Comparison of ENCODE assay signal across 19 cellular contexts in the genomic region with DNA sequence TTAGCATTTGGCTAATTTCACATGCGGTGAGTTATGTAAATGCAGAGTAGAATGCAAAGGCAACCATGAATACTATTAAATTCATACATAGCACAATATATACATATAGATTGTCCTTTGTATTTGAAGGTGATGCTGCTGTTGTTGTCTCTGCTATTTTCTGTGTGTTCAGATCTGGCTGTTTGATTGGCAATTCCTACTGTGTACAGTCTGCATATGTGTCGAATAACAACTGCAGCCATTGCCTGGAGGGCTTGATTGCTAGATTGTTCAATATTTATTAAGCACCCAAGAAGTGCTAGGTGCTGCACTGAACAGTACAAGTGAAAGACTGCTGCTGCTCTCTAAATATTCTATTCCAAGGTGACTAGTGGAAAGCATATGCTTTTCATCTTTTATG.
DNase-seq lines count a peak whose midpoint lies in the region; ATAC-seq and FAIRE-seq lines count a peak whose summit lies in the region.
"Had no signal": no experiment of that assay in that cellular context is flagged by ENCODE, and none has a peak within 500 bp of the region (broad histone marks: within the 10 kb centered on the region; RNA-seq: fewer than 3 reads in every experiment).

No MANE protein-coding gene starts in this region.

- ATAC-seq in GM19452 (IDR thresholded peaks at IDR 0.05; ENCODE audit: unreplicated experiment): no peak

- peak; percentile 9 for FAIRE-seq in HTR-8/SVneo (lab: Jason Lieb, UNC)
- FAIRE-seq: A204.1, GM12891, GM18507, H54 had no signal

- DNase-seq in DMS153 (lab: John Stamatoyannopoulos, UW) (peak; percentile 8), DMS153 treated with DMSO at 0.1 percent for 48 hours (lab: John Stamatoyannopoulos, UW; ENCODE audit: unreplicated experiment) (no peak), HTR-8/SVneo (ENCODE audit: insufficient read length, low spot score) (no peak), NCI-H69 (lab: John Stamatoyannopoulos, UW) (peak; percentile 50)
- DNase-seq in activated effector memory CD4-positive, alpha-beta T cell treated with Interleukin-2 at 50 U/mL for 16 hours: no peak
- DNase-seq in activated naive CD4-positive, alpha-beta T cell treated with anti-CD3 and anti-CD28 coated beads, Interleukin-2, amount 50 U/mL, for 16 hours: no peak
- DNase-seq: Calu3; CD4-positive, alpha-beta T cell; CD8-positive, alpha-beta memory T cell; COR-L47; DMS79; GF-D8; GOT3; HFFc6 had no signal

Comparison
In these comparisons a context has a peak if more than half of its experiments do, and no peak if none do; other contexts are left out.
1. DNase-seq: peak in DMS153 (single experiment) and NCI-H69 (single experiment); none in DMS153 treated with DMSO at 0.1 percent for 48 hours (single experiment), HTR-8/SVneo (single experiment), activated effector memory CD4-positive, alpha-beta T cell treated with Interleukin-2 at 50 U/mL for 16 hours (single experiment) and activated naive CD4-positive, alpha-beta T cell treated with anti-CD3 and anti-CD28 coated beads, Interleukin-2, amount 50 U/mL, for 16 hours (single experiment).